2 cellular contexts compared by ENCODE assay signal in genomic region chr19:40990972-40991381, GRCh38.
TF ChIP-seq lines count a peak whose summit lies in the region.

Gene CYP2B6, plus strand, starts transcription at chr19:40991282. Its CDS starts 24 bp downstream, at chr19:40991306.

TF ChIP-seq in liver, 16 proteins besides CTCF, POLR2A, EP300 and RAD21 (continued from another document):
- TF ChIP-seq GABPA (IDR thresholded peaks at IDR 0.05 in 1 of 2, conservative IDR thresholded peaks at IDR 0.05 in 1 of 2) (peak in 1 of 2 donors; percentile 38), HNF4G (IDR thresholded peaks at IDR 0.05) (peak; percentile 94), FOXA2 (IDR thresholded peaks at IDR 0.05) (peak; percentile 77), TAF1 (conservative IDR thresholded peaks at IDR 0.05) (peak; percentile 80), MAX (IDR thresholded peaks at IDR 0.05) (peak; percentile 76), REST (IDR thresholded peaks at IDR 0.05) (peak; percentile 88), FOXA1 (IDR thresholded peaks at IDR 0.05) (peak; percentile 81), ZBTB33 (IDR thresholded peaks at IDR 0.05) (peak; percentile 85)

TF ChIP-seq in HepG2, 621 proteins besides CTCF, POLR2A, EP300 and RAD21 (continued from another document):
- TF ChIP-seq ETS1 (CRISPR knock-in tag; IDR thresholded peaks at IDR 0.05) (no peak), TEAD3 (CRISPR knock-in tag; optimal IDR thresholded peaks at IDR 0.05; ENCODE audit: borderline replicate concordance) (no peak), PAX8 (CRISPR knock-in tag; IDR thresholded peaks at IDR 0.05; ENCODE audit: borderline replicate concordance) (no peak), ZFP1 (CRISPR knock-in tag; IDR thresholded peaks at IDR 0.05) (no peak), SMAD3 (CRISPR knock-in tag; IDR thresholded peaks at IDR 0.05) (no peak), SP5 (CRISPR knock-in tag; IDR thresholded peaks at IDR 0.05; ENCODE audit: borderline replicate concordance, low read depth) (no peak), ZNF550 (CRISPR knock-in tag; IDR thresholded peaks at IDR 0.05; ENCODE audit: borderline replicate concordance) (no peak), ZMYM4 (CRISPR knock-in tag; IDR thresholded peaks at IDR 0.05) (no peak), CENPX (CRISPR knock-in tag; IDR thresholded peaks at IDR 0.05) (no peak), ARNT (IDR thresholded peaks at IDR 0.05) (no peak), ZNF30 (CRISPR knock-in tag; IDR thresholded peaks at IDR 0.05) (no peak), ZFP37 (CRISPR knock-in tag; IDR thresholded peaks at IDR 0.05; ENCODE audit: borderline replicate concordance) (no peak), DNMT3B (CRISPR knock-in tag; conservative IDR thresholded peaks at IDR 0.05) (no peak), IRF2 (CRISPR knock-in tag; IDR thresholded peaks at IDR 0.05) (no peak)
